In the genomic region with DNA sequence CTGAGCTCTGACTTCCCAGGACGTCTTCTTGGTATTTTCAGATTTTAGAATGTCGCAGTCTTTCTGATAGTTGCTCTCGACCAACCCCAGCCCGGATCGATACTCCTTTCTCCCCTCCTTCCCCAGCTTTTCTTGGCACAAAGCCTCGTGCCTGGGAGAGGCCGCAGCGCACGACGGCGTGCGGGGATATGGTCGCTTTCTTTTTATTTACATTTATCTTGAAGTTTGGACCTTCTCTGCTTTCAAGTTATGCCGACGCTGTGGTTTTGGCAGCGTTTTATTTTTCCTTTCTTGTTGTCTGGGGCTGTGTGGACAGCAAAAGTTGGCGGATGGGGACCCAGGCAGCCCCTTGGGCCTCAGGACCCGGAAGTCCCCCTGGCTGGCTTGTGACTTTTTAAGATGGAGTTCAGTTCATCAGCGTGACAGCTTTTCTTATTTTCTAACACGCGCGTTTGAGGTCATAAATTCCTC, we compare ENCODE assay signal across 17 cellular contexts. TPM values are rescaled to one million over a fixed set of nuclear protein-coding genes. Genes with fewer than 3 reads are reported as not detected.
DNase-seq lines count a peak whose midpoint lies in the region; ATAC-seq and TF ChIP-seq lines count a peak whose summit lies in the region.
"Had no signal": no experiment of that assay in that cellular context is flagged by ENCODE, and none has a peak within 500 bp of the region (broad histone marks: within the 10 kb centered on the region; RNA-seq: fewer than 3 reads in every experiment).

No MANE protein-coding gene starts in this region.

- no peak overlapping the region for H3K23ac ChIP-seq in H9 (ENCODE audit: insufficient read length, low read depth, low read length)

- no peak overlapping the region for H3K56ac ChIP-seq in H9 (ENCODE audit: insufficient read length, low read depth, low read length)

- H3K4me3 ChIP-seq in choroid plexus epithelial cell (ENCODE audit: low read depth, low read length): peak overlapping the region; percentile 43
- no peak overlapping the region for H3K4me3 ChIP-seq in mucosa of descending colon
- H3K4me3 ChIP-seq in suprapubic skin: peak overlapping the region; percentile 27

- H4K5ac ChIP-seq in H9 (ENCODE audit: insufficient read length, low read depth, low read length): no peak overlapping the region

- peaks cover 7 to 15% of the 10 kb centered on the region in 2 experiments for H3K4me1 Mint-ChIP-seq in H9
- H3K4me1 Mint-ChIP-seq in stimulated activated memory B cell treated with anti-CD40 and anti-IgM and Interleukin-4, amounts not matched to agents 10 μg/mL and 1 μg/mL and 100 μg/mL, for 72 hours: peaks cover 15% of the 10 kb centered on the region
- peaks cover 11 to 15% of the 10 kb centered on the region in 2 donors for H3K4me1 Mint-ChIP-seq in natural killer cell

- no peak overlapping the region for H2BK20ac ChIP-seq in H9 (ENCODE audit: low read depth, low read length, poor library complexity, severe bottlenecking)

- H3K79me2 ChIP-seq in H9 (ENCODE audit: insufficient read depth, low read length): no peaks in the 10 kb centered on the region

- no CpG with 5 or more reads among the region's 22 CpGs for WGBS in H9 (ENCODE audit: extremely low coverage, insufficient read length, low lambda C conversion rate)
- 55% methylated on average over 22 of the region's 22 CpGs for WGBS in suprapubic skin

- H3K9me3 Mint-ChIP-seq in H9 (no peaks in the 10 kb centered on the region), natural killer cell (no peaks in the 10 kb centered on the region)
- no peaks in the 10 kb centered on the region for H3K9me3 Mint-ChIP-seq in stimulated activated memory B cell treated with anti-CD40 and anti-IgM and Interleukin-4, amounts not matched to agents 10 μg/mL and 1 μg/mL and 100 μg/mL, for 72 hours
- H3K9me3 Mint-ChIP-seq: central memory CD8-positive, alpha-beta T cell; stimulated activated naive B cell treated with anti-CD40 and anti-IgM and Interleukin-4, amounts not matched to agents 10 μg/mL and 1 μg/mL and 100 μg/mL, for 72 hours had no signal

- H3K9ac ChIP-seq in H9 (ENCODE audit: extremely low read depth, insufficient read length, low read length): no peak overlapping the region

- H4K8ac ChIP-seq in H9 (replicated peaks; ENCODE audit: insufficient read length, low read depth, low read length): no peak overlapping the region

- ATAC-seq in mucosa of descending colon (peak; percentile 81), natural killer cell (no peak)
- ATAC-seq in stimulated activated memory B cell treated with anti-CD40 and anti-IgM and Interleukin-4, amounts not matched to agents 10 μg/mL and 1 μg/mL and 100 μg/mL, for 72 hours: no peak
- ATAC-seq: stimulated activated naive B cell treated with anti-CD40 and anti-IgM and Interleukin-4, amounts not matched to agents 10 μg/mL and 1 μg/mL and 100 μg/mL, for 72 hours had no signal

- peak overlapping the region in 1 of 3 experiments; percentile 6; a peak in 2 of 7 replicates for H3K27ac Mint-ChIP-seq in H9
- no peak overlapping the region for H3K27ac Mint-ChIP-seq in stimulated activated memory B cell treated with anti-CD40 and anti-IgM and Interleukin-4, amounts not matched to agents 10 μg/mL and 1 μg/mL and 100 μg/mL, for 72 hours
- no peak overlapping the region for H3K27ac Mint-ChIP-seq in natural killer cell
- H3K27ac Mint-ChIP-seq: CD4-positive, CD25-positive, alpha-beta regulatory T cell; stimulated activated naive B cell treated with anti-CD40 and anti-IgM and Interleukin-4, amounts not matched to agents 10 μg/mL and 1 μg/mL and 100 μg/mL, for 72 hours had no signal

- H3K9me3 ChIP-seq in H9 (ENCODE audit: control insufficient read depth, low read depth, low read length): no peaks in the 10 kb centered on the region
- H3K9me3 ChIP-seq in mucosa of descending colon: no peaks in the 10 kb centered on the region
- no peaks in the 10 kb centered on the region for H3K9me3 ChIP-seq in suprapubic skin

- no peaks in the 10 kb centered on the region for H3K36me3 Mint-ChIP-seq in H9 (ENCODE audit: insufficient read depth in 1 of 3, low read depth in 3 of 3)
- H3K36me3 Mint-ChIP-seq in stimulated activated memory B cell treated with anti-CD40 and anti-IgM and Interleukin-4, amounts not matched to agents 10 μg/mL and 1 μg/mL and 100 μg/mL, for 72 hours: peaks cover 5% of the 10 kb centered on the region
- H3K36me3 Mint-ChIP-seq in natural killer cell: no peaks in the 10 kb centered on the region
- H3K36me3 Mint-ChIP-seq: CD4-positive, CD25-positive, alpha-beta regulatory T cell had no signal

- peak overlapping the region; percentile 81 for H2AFZ ChIP-seq in H9 (ENCODE audit: low read length)

- no peaks in the 10 kb centered on the region; the same call in 1 of the 2 replicates for H3K4me1 ChIP-seq in H9 (ENCODE audit: insufficient read depth, low read length)
- peaks cover 4% of the 10 kb centered on the region for H3K4me1 ChIP-seq in mucosa of descending colon (ENCODE audit: low read depth)
- no peaks in the 10 kb centered on the region for H3K4me1 ChIP-seq in suprapubic skin

- H2BK15ac ChIP-seq in H9 (ENCODE audit: low read depth, low read length): no peak overlapping the region

- no peak overlapping the region for H2BK120ac ChIP-seq in H9 (ENCODE audit: low read depth, low read length, poor library complexity, severe bottlenecking)

- TF ChIP-seq EP300 in suprapubic skin (IDR thresholded peaks at IDR 0.05): no peak

- H3K4me3 Mint-ChIP-seq in H9 (no peak overlapping the region), natural killer cell (no peak overlapping the region)
- no peak overlapping the region for H3K4me3 Mint-ChIP-seq in stimulated activated memory B cell treated with anti-CD40 and anti-IgM and Interleukin-4, amounts not matched to agents 10 μg/mL and 1 μg/mL and 100 μg/mL, for 72 hours
- H3K4me3 Mint-ChIP-seq: CD4-positive, CD25-positive, alpha-beta regulatory T cell; central memory CD8-positive, alpha-beta T cell; stimulated activated naive B cell treated with anti-CD40 and anti-IgM and Interleukin-4, amounts not matched to agents 10 μg/mL and 1 μg/mL and 100 μg/mL, for 72 hours had no signal

- H3K4ac ChIP-seq in H9 (ENCODE audit: low read depth, low read length): no peak overlapping the region

- H3K36me3 ChIP-seq in mucosa of descending colon (ENCODE audit: low read depth) (no peaks in the 10 kb centered on the region), suprapubic skin (no peaks in the 10 kb centered on the region)

- no peaks in the 10 kb centered on the region for H3K23me2 ChIP-seq in H9 (ENCODE audit: insufficient read length, low read depth, low read length, poor library complexity, severe bottlenecking)

- no peak for TF ChIP-seq CTCF in H9 (conservative IDR thresholded peaks at IDR 0.05)
- no peak for TF ChIP-seq CTCF in choroid plexus epithelial cell (conservative IDR thresholded peaks at IDR 0.05; ENCODE audit: low read depth, low read length)
- no peak for TF ChIP-seq CTCF in mucosa of descending colon (IDR thresholded peaks at IDR 0.05)
- no peak for TF ChIP-seq CTCF in suprapubic skin (IDR thresholded peaks at IDR 0.05)
- no peak for TF ChIP-seq CTCF in natural killer cell (IDR thresholded peaks at IDR 0.05)

- H2AK5ac ChIP-seq in H9 (ENCODE audit: insufficient read length, low read length): no peak overlapping the region

- intact Hi-C loops in mucosa of descending colon (cut with DNase I, micrococcal nuclease) (no loop called here), natural killer cell (cut with micrococcal nuclease) (no loop called here)

- no peak overlapping the region for H3T11ph ChIP-seq in H9 (ENCODE audit: low read length)

- H2BK5ac ChIP-seq in H9 (ENCODE audit: insufficient read length, low read length): no peak overlapping the region

- no peaks in the 10 kb centered on the region for H3K79me1 ChIP-seq in H9 (ENCODE audit: insufficient read depth, low read depth, low read length, poor library complexity, severe bottlenecking)

- H3K27me3 Mint-ChIP-seq in H9 (ENCODE audit: low read depth) (no peaks in the 10 kb centered on the region), natural killer cell (ENCODE audit: low read depth in 2 of 2) (no peaks in the 10 kb centered on the region)
- no peaks in the 10 kb centered on the region for H3K27me3 Mint-ChIP-seq in stimulated activated memory B cell treated with anti-CD40 and anti-IgM and Interleukin-4, amounts not matched to agents 10 μg/mL and 1 μg/mL and 100 μg/mL, for 72 hours
- H3K27me3 Mint-ChIP-seq: central memory CD8-positive, alpha-beta T cell; stimulated activated naive B cell treated with anti-CD40 and anti-IgM and Interleukin-4, amounts not matched to agents 10 μg/mL and 1 μg/mL and 100 μg/mL, for 72 hours had no signal

- H3K4me2 ChIP-seq in H9 (ENCODE audit: insufficient read depth, insufficient read length, low read length): no peak overlapping the region

- H3K18ac ChIP-seq in H9 (ENCODE audit: insufficient read length, low read depth, low read length): no peak overlapping the region

- no peaks in the 10 kb centered on the region for H4K20me1 ChIP-seq in H9 (ENCODE audit: control insufficient read depth, insufficient read depth, insufficient read length)

- no peak overlapping the region for H4K91ac ChIP-seq in H9 (ENCODE audit: insufficient read length, low read depth, low read length)

- TF ChIP-seq POLR2A in suprapubic skin (IDR thresholded peaks at IDR 0.05): no peak

- H3K27me3 ChIP-seq in H9 (ENCODE audit: insufficient read depth, low read length) (no peaks in the 10 kb centered on the region), suprapubic skin (no peaks in the 10 kb centered on the region)

- no peak overlapping the region for H3K27ac ChIP-seq in H9 (ENCODE audit: insufficient read length, low read depth, low read length)
- H3K27ac ChIP-seq in suprapubic skin: no peak overlapping the region

- no peak for DNase-seq in H9
- DNase-seq in choroid plexus epithelial cell (ENCODE audit: low read depth): peak; percentile 31
- DNase-seq in mucosa of descending colon: peak in 2 of 3 donors; percentile 67 to 72
- DNase-seq in suprapubic skin (ENCODE audit: low spot score in 2 of 2): no peak
- DNase-seq in iPS-NIHi7 (ENCODE audit: extremely low spot score): no peak
- no peak for DNase-seq in NOMO-1 (lab: John Stamatoyannopoulos, UW; ENCODE audit: unreplicated experiment in 2 of 2)
- no peak for DNase-seq in natural killer cell
- DNase-seq: activated CD4-positive, alpha-beta T cell treated with anti-CD3 and anti-CD28 coated beads, Interleukin-2, amount 50 U/mL, for 1 hour; CD4-positive, CD25-positive, alpha-beta regulatory T cell; islet precursor cell; Karpas-422; NCI-H2081 treated with DMSO at 0.1 percent for 48 hours; occipital lobe; stimulated activated CD4-positive, alpha-beta T cell treated with anti-CD3 and anti-CD28 coated beads, Interleukin-2, amount 100 ng/mL, for 24 hours; stimulated activated naive B cell treated with anti-CD40 and anti-IgM and Interleukin-4, amounts not matched to agents 10 μg/mL and 1 μg/mL and 100 μg/mL, for 72 hours had no signal

- no peak overlapping the region for H3K14ac ChIP-seq in H9 (ENCODE audit: insufficient read depth, low read length)

- H2BK12ac ChIP-seq in H9 (ENCODE audit: insufficient read length, low read depth, low read length): no peak overlapping the region

RNA-seq across cellular contexts. Expression of a gene that starts 4.2 kb away (rescaled TPM):
- total RNA-seq in H9 (2021) (0.44 and 0.61 TPM in 2 replicates), mucosa of descending colon (not detected), suprapubic skin (not detected), natural killer cell (not detected)
- total RNA-seq: CD4-positive, CD25-positive, alpha-beta regulatory T cell; occipital lobe had no signal

RNA-seq across cellular contexts. Expression of a gene that starts 15.8 kb away (rescaled TPM):
- total RNA-seq in H9 (2021) (175 and 178 TPM in 2 replicates), mucosa of descending colon (100 to 1,000 TPM; 211 to 389 (median 271) TPM), suprapubic skin (100 to 1,000 TPM; 467 to 627 (median 561) TPM), natural killer cell (100 to 1,000 TPM; 211 to 256 (median 229) TPM)

RNA-seq across cellular contexts. Expression of a gene that starts 31.6 kb away (rescaled TPM):
- total RNA-seq in H9 (2021) (31.3 and 31.6 TPM in 2 replicates), mucosa of descending colon (10 to 100 TPM; 59.7 to 62.2 (median 60.3) TPM), suprapubic skin (10 to 100 TPM; 52.7 to 61.2 (median 56.9) TPM), natural killer cell (100 to 1,000 TPM in 1 of 3 donors, 10 to 100 TPM in 2; 72.9 to 109 (median 90.2) TPM)

RNA-seq across cellular contexts. Expression of a gene that starts 43.8 kb away (rescaled TPM):
- total RNA-seq in H9 (2021) (66.7 and 73.4 TPM in 2 replicates), mucosa of descending colon (10 to 100 TPM; 42.6 to 48.5 (median 45.4) TPM), suprapubic skin (10 to 100 TPM; 48.0 to 68.5 (median 61.7) TPM), natural killer cell (10 to 100 TPM; 36.8 to 37.5 (median 36.9) TPM)

RNA-seq across cellular contexts. Expression of a gene that starts 43.9 kb away (rescaled TPM):
- total RNA-seq in H9 (2021) (898 and 954 TPM in 2 replicates), mucosa of descending colon (100 to 1,000 TPM; 680 to 873 (median 705) TPM), suprapubic skin (100 to 1,000 TPM; 584 to 609 (median 602) TPM), natural killer cell (100 to 1,000 TPM; 724 to 977 (median 968) TPM)

Comparison
In these comparisons a context has a peak if more than half of its experiments do, and no peak if none do; other contexts are left out.
1. DNase-seq: peak in choroid plexus epithelial cell (single experiment) and mucosa of descending colon (2 of 3); none in H9 (single experiment), suprapubic skin (0 of 2), iPS-NIHi7 (single experiment), NOMO-1 (0 of 2) and natural killer cell (single experiment).